Comparison of ENCODE assay signal across 11 cellular contexts in genomic region chr1:216034506-216034905, GRCh38.
DNase-seq lines count a peak whose midpoint lies in the region; ATAC-seq and TF ChIP-seq lines count a peak whose summit lies in the region.
"Had no signal": no experiment of that assay in that cellular context is flagged by ENCODE, and none has a peak within 500 bp of the region (broad histone marks: within the 10 kb centered on the region; RNA-seq: fewer than 3 reads in every experiment).

No MANE protein-coding gene starts in this region.

- no peak for TF ChIP-seq POLR2A in spleen (IDR thresholded peaks at IDR 0.05)

- H3K36me3 ChIP-seq in NT2/D1 (ENCODE audit: insufficient read depth, insufficient read length, low read length) (no peaks in the 10 kb centered on the region), iPS DF 6.9 (ENCODE audit: control insufficient read depth, insufficient read depth, low read length) (no peaks in the 10 kb centered on the region), spleen (no peaks in the 10 kb centered on the region)

- peak; percentile 58 for ATAC-seq in GM21390 (IDR thresholded peaks at IDR 0.05; ENCODE audit: unreplicated experiment)
- no peak for ATAC-seq in HG03442 (IDR thresholded peaks at IDR 0.05; ENCODE audit: unreplicated experiment)

- H3K27ac ChIP-seq in AG04450 (ENCODE audit: low read depth, low read length) (no peak overlapping the region), iPS DF 6.9 (ENCODE audit: low read length) (no peak overlapping the region), spleen (no peak overlapping the region)

- H3K4me3 ChIP-seq in AG04450 (ENCODE audit: low read depth, low read length): no peak overlapping the region
- H3K4me3 ChIP-seq in NT2/D1 (ENCODE audit: insufficient read length, low read depth): no peak overlapping the region
- no peak overlapping the region for H3K4me3 ChIP-seq in iPS DF 6.9 (ENCODE audit: low read length)
- H3K4me3 ChIP-seq in spleen: no peak overlapping the region

- no peaks in the 10 kb centered on the region for H3K9me3 ChIP-seq in AG04450 (ENCODE audit: control insufficient read depth, insufficient read depth, low read length)
- H3K9me3 ChIP-seq in NT2/D1 (ENCODE audit: insufficient read depth, low read length): no peaks in the 10 kb centered on the region
- H3K9me3 ChIP-seq in iPS DF 6.9 (ENCODE audit: control insufficient read depth, insufficient read depth, low read length): no peaks in the 10 kb centered on the region
- peaks cover 0 to 9% (median 0%) of the 10 kb centered on the region in 8 donors for H3K9me3 ChIP-seq in spleen

- H3K4me1 ChIP-seq in NT2/D1 (ENCODE audit: insufficient read depth, insufficient read length) (no peaks in the 10 kb centered on the region), iPS DF 6.9 (ENCODE audit: control insufficient read depth, insufficient read depth, low read length) (no peaks in the 10 kb centered on the region), spleen (no peaks in the 10 kb centered on the region)

- no peaks in the 10 kb centered on the region for H3K27me3 ChIP-seq in AG04450 (ENCODE audit: control insufficient read depth, insufficient read depth, low read length)
- no peaks in the 10 kb centered on the region for H3K27me3 ChIP-seq in NT2/D1 (ENCODE audit: insufficient read depth, insufficient read length)
- no peaks in the 10 kb centered on the region for H3K27me3 ChIP-seq in iPS DF 6.9 (ENCODE audit: control insufficient read depth, insufficient read depth, low read length)
- no peaks in the 10 kb centered on the region for H3K27me3 ChIP-seq in spleen (replicated peaks in 1 of 7)

- WGBS in iPS DF 6.9 (ENCODE audit: insufficient coverage, insufficient read length): no CpG with 5 or more reads among the region's 3 CpGs
- WGBS in spleen, 5 donors: 46 to 66% (median 58%) methylated on average over 3 of the region's 3 CpGs

- H3K9ac ChIP-seq in NT2/D1 (ENCODE audit: insufficient read length, low read depth): no peak overlapping the region

- DNase-seq in AG04450 (ENCODE audit: low read depth, low spot score) (no peak), NT2/D1 (ENCODE audit: low read depth, low spot score) (peak; percentile 65), iPS DF 6.9 (ENCODE audit: low read depth, low spot score) (peak; percentile 11), spleen (no peak), germinal center (ENCODE audit: low spot score) (no peak)
- no peak for DNase-seq in effector CD4-positive, alpha-beta T cell
- DNase-seq: activated naive CD4-positive, alpha-beta T cell treated with anti-CD3 and anti-CD28 coated beads for 36 hours; CD4-positive, alpha-beta memory T cell; NCI-H1048 had no signal

- intact Hi-C loops in spleen (cut with DNase I; ENCODE audit: low total_unique reads): no loop called here

- POLR2A ChIA-PET in AG04450 (lab: Yijun Ruan, JAX): no interaction called here

- TF ChIP-seq CTCF in AG04450 (IDR thresholded peaks at IDR 0.05; ENCODE audit: low read depth, low read length): peak; percentile 36; the same call in 1 of the 2 replicates
- TF ChIP-seq CTCF in spleen (IDR thresholded peaks at IDR 0.05 in 8 of 11, conservative IDR thresholded peaks at IDR 0.05 in 3 of 11): no peak

- CTCF ChIA-PET in AG04450 (lab: Charles Lee): no interaction called here

Comparison
In these comparisons a context has a peak if more than half of its experiments do, and no peak if none do; other contexts are left out.
1. DNase-seq: peak in NT2/D1 (single experiment) and iPS DF 6.9 (single experiment); none in AG04450 (single experiment), effector CD4-positive, alpha-beta T cell (single experiment), spleen (single experiment) and germinal center (single experiment).